ENCODE assay signal across 8 cellular contexts in the genomic region with DNA sequence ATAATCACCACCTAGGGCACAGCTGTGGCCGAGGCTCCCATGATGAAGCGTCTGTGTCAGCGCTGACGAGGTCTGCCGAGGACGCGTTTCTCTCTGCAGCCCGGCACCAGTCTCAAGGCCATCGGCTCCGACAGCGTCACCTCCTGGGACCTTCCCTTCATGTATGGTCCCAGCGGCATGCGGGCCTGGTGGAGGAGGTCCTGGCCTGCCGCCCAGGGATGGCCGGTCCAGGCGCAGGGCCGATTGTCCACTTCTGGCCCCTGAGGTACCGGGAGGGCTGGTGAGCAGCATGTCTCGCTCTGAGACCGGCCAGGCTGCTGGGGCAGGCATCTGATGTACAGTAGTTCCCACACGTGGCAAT. TPM values are rescaled to one million over a fixed set of nuclear protein-coding genes. Genes with fewer than 3 reads are reported as not detected.
DNase-seq lines count a peak whose midpoint lies in the region; ATAC-seq and TF ChIP-seq lines count a peak whose summit lies in the region.
"Not testable (repeated sequence)": the region's sequence is repeated elsewhere in the genome, so short reads cannot be mapped to it uniquely, and the experiment has no call there.
"Had no signal": no experiment of that assay in that cellular context is flagged by ENCODE, and none has a peak within 500 bp of the region (broad histone marks: within the 10 kb centered on the region; RNA-seq: fewer than 3 reads in every experiment).

No MANE protein-coding gene starts in this region.

- 81% methylated on average over 8 of the region's 21 CpGs; no CpG with 5 or more reads in 1 of the 2 donors for WGBS in body of pancreas, 2 donors
- WGBS in heart left ventricle, 4 donors = 66 to 91% methylated on average over 9 to 21 of the region's 21 CpGs; no CpG with 5 or more reads in 2 of the 4 donors
- 82% methylated on average over 5 of the region's 21 CpGs; no CpG with 5 or more reads in 1 of the 2 donors for WGBS in testis, 2 donors

- not testable (repeated sequence) for TF ChIP-seq POLR2A in body of pancreas (IDR thresholded peaks at IDR 0.05); heart left ventricle (IDR thresholded peaks at IDR 0.05); testis (IDR thresholded peaks at IDR 0.05)

- ATAC-seq in body of pancreas = peak; percentile 38
- ATAC-seq in heart left ventricle = peak; percentile 27 to 69 (median 64)
- ATAC-seq in left ventricle myocardium superior = peak; percentile 53
- ATAC-seq in left lung = peak; percentile 50
- peak; percentile 53 for ATAC-seq in sciatic nerve

- H3K27me3 ChIP-seq in body of pancreas, heart left ventricle, left lung, testis: not testable (repeated sequence)

- not testable (repeated sequence) for TF ChIP-seq CTCF in GM20000 (IDR thresholded peaks at IDR 0.05; ENCODE audit: extremely low read depth, missing control alignments); body of pancreas (IDR thresholded peaks at IDR 0.05); heart left ventricle (IDR thresholded peaks at IDR 0.05); left lung (IDR thresholded peaks at IDR 0.05); testis (IDR thresholded peaks at IDR 0.05)

- intact Hi-C loops in body of pancreas (cut with DNase I); heart left ventricle (cut with DNase I); left ventricle myocardium superior (cut with micrococcal nuclease); left lung (cut with DNase I); sciatic nerve (cut with DNase I); testis (cut with DNase I; ENCODE audit: low total_unique reads): not testable (repeated sequence)

- H3K4me1 ChIP-seq in body of pancreas, heart left ventricle, left lung: not testable (repeated sequence)
- H3K4me1 ChIP-seq in testis = peaks cover 10% of the 10 kb centered on the region

- H3K9me3 ChIP-seq in body of pancreas, heart left ventricle, left lung, testis: not testable (repeated sequence)

- not testable (repeated sequence) for H3K4me3 ChIP-seq in body of pancreas, heart left ventricle, left lung, testis

- H3K36me3 ChIP-seq in body of pancreas (replicated peaks in 1 of 2; ENCODE audit: insufficient read depth in 1 of 2, low read depth in 2 of 2); heart left ventricle; left lung; testis (ENCODE audit: low read depth, missing control alignments): not testable (repeated sequence)

- peak; percentile 0 for DNase-seq in GM20000 (ENCODE audit: low spot score)
- peak in 2 of 4 donors; percentile 12 to 15 for DNase-seq in body of pancreas
- DNase-seq in heart left ventricle = peak in 4 of 5 donors; percentile 15 to 75 (median 32)
- DNase-seq in left ventricle myocardium superior = peak; percentile 69
- peak; percentile 43 to 68 for DNase-seq in left lung
- DNase-seq in sciatic nerve (ENCODE audit: low spot score) = peak; percentile 35
- peak; percentile 66 for DNase-seq in testis

- H3K27ac ChIP-seq in body of pancreas, left lung: not testable (repeated sequence)
- H3K27ac ChIP-seq in heart left ventricle (peak overlapping the region in 4 of 12 donors; percentile 29 to 71 (median 34)), testis (peak overlapping the region; percentile 42 to 56)

RNA-seq across cellular contexts. Expression of a gene that starts 43.6 kb away (rescaled TPM):
- 1 to 10 TPM; 1.6 to 2.0 TPM for total RNA-seq in body of pancreas
- 1 to 10 TPM in 8 of 9 donors, under 1 TPM in 1; 0.78 to 5.5 (median 1.5) TPM for total RNA-seq in heart left ventricle
- 1 to 10 TPM in 1 of 2 donors, under 1 TPM in 1; 0.80 to 2.6 TPM for polyA plus RNA-seq in heart left ventricle
- total RNA-seq in left ventricle myocardium superior = 4.4 TPM
- 1 to 10 TPM; 3.9 to 4.6 TPM for total RNA-seq in left lung
- total RNA-seq in sciatic nerve = 5.3 TPM
- total RNA-seq in testis = 1 to 10 TPM; 2.4 to 4.1 TPM
- polyA plus RNA-seq in testis (ENCODE audit: insufficient read depth, low read depth, low replicate concordance) = 2.0 TPM
- polyA plus RNA-seq: GM23248 had no signal
